In the genomic region with DNA sequence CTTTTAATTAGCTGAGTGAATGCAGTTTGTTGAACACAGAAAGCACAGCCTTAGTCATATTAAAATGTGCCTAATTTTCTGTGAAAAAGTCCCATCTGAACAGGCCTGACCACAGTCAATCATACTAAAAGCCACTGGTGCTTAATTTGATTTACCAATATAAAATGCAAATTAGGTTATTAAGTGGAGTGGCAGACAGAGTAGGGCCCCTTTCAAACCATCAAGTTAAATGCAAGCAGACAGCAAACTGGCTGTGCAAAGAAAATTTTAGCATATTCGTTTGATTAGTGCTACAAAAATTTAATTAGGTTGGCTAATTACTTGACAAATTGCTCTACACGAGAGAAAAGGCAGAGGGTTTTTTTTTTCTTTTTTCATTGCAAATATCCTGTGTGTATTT, we compare ENCODE assay signal across 23 cellular contexts.
A peak's percentile ranks its signal among the peaks of the same experiment; 100 is the strongest.
DNase-seq lines count a peak whose midpoint lies in the region; TF ChIP-seq lines count a peak whose summit lies in the region.
"Had no signal": no experiment of that assay in that cellular context is flagged by ENCODE, and none has a peak within 500 bp of the region (broad histone marks: within the 10 kb centered on the region; RNA-seq: fewer than 3 reads in every experiment).

No MANE protein-coding gene starts in this region.

- H3K4me3 ChIP-seq in BE2C (ENCODE audit: low read depth, low read length) (no peak overlapping the region), SK-N-SH (ENCODE audit: low read depth in 2 of 2, low read length in 1 of 2) (no peak overlapping the region), Caco-2 (ENCODE audit: low read depth, low read length) (no peak overlapping the region)
- H3K4me3 ChIP-seq: BLaER1, GM12878 had no signal

- no peak overlapping the region for H3K4me2 ChIP-seq in SK-N-SH
- H3K4me2 ChIP-seq: BLaER1 had no signal

- H3K4me1 ChIP-seq in BE2C (peaks cover 11% of the 10 kb centered on the region), SK-N-SH (ENCODE audit: control insufficient read depth in 1 of 2, insufficient read depth in 2 of 2, low read depth in 1 of 2, low read length in 1 of 2) (peaks cover 0 to 18% of the 10 kb centered on the region in 2 experiments; a peak in 1 of 4 replicates), Caco-2 (no peaks in the 10 kb centered on the region)
- H3K4me1 ChIP-seq: BLaER1 had no signal

- no peak for TF ChIP-seq CTCF in BE2C (IDR thresholded peaks at IDR 0.05; ENCODE audit: low read depth, low read length)
- no peak for TF ChIP-seq CTCF in SK-N-SH (IDR thresholded peaks at IDR 0.05)
- no peak for TF ChIP-seq CTCF in Caco-2 (IDR thresholded peaks at IDR 0.05; ENCODE audit: insufficient read depth in 1 of 2, low read depth in 1 of 2, low read length in 1 of 2, severe bottlenecking in 1 of 2, unreplicated experiment in 1 of 2)

- H3K9ac ChIP-seq in SK-N-SH = no peak overlapping the region
- H3K9ac ChIP-seq: BLaER1 had no signal

- H4K20me1 ChIP-seq in SK-N-SH (ENCODE audit: insufficient read depth) = no peaks in the 10 kb centered on the region
- H4K20me1 ChIP-seq: BLaER1 had no signal

- H3K4me1 Mint-ChIP-seq in Caco-2 (ENCODE audit: low read depth, unreplicated experiment) = no peaks in the 10 kb centered on the region
- H3K4me1 Mint-ChIP-seq: B cell; CD14-positive monocyte; CD4-positive, alpha-beta memory T cell; CD4-positive, CD25-positive, alpha-beta regulatory T cell; CD8-positive, alpha-beta memory T cell had no signal

- DNase-seq in BE2C (peak; percentile 12), NCI-H69 (lab: John Stamatoyannopoulos, UW) (peak; percentile 63), SK-N-SH (peak; percentile 2), left kidney (ENCODE audit: low read depth, low spot score) (peak; percentile 3), DMS79 (lab: John Stamatoyannopoulos, UW) (no peak), Caco-2 (no peak), AML-193 (lab: John Stamatoyannopoulos, UW) (no peak), activated gamma-delta T cell treated with Interleukin-2 at 50 U/mL for 16 hours (no peak)
- DNase-seq: 8988T; ACHN; C1 segment of cervical spinal cord; Calu3; CD4-positive, alpha-beta memory T cell; CD4-positive, CD25-positive, alpha-beta regulatory T cell; CD8-positive, alpha-beta memory T cell; COR-L47; DND-41; EL; GDM1 had no signal

- no peaks in the 10 kb centered on the region for H3K9me2 ChIP-seq in SK-N-SH

- H3K4me3 Mint-ChIP-seq in Caco-2 (ENCODE audit: unreplicated experiment) = no peak overlapping the region
- H3K4me3 Mint-ChIP-seq: B cell; CD14-positive monocyte; CD4-positive, alpha-beta memory T cell; CD4-positive, CD25-positive, alpha-beta regulatory T cell; CD8-positive, alpha-beta memory T cell had no signal

- POLR2A ChIA-PET in SK-N-SH (lab: Yijun Ruan, JAX) (interaction anchor here (1.1 kb wide), 1 partner anchor 105 kb away, joined by 3 read pairs; no protein-coding TSS in a partner anchor), Caco-2 (lab: Charles Lee) (no interaction called here)

- no peak overlapping the region for H3K27ac Mint-ChIP-seq in Caco-2 (ENCODE audit: unreplicated experiment)
- H3K27ac Mint-ChIP-seq: B cell; CD14-positive monocyte; CD4-positive, alpha-beta memory T cell; CD4-positive, CD25-positive, alpha-beta regulatory T cell; CD8-positive, alpha-beta memory T cell had no signal

- peak; percentile 26; the same call in 1 of the 2 replicates for TF ChIP-seq RAD21 in SK-N-SH (IDR thresholded peaks at IDR 0.05; ENCODE audit: low read length)

- no peaks in the 10 kb centered on the region for H3K36me3 ChIP-seq in BE2C
- peaks cover 0 to 4% of the 10 kb centered on the region in 2 experiments for H3K36me3 ChIP-seq in SK-N-SH (replicated peaks in 1 of 2; ENCODE audit: control insufficient read depth in 1 of 2, insufficient read depth in 2 of 2, low read length in 1 of 2)
- H3K36me3 ChIP-seq in Caco-2 (ENCODE audit: control insufficient read depth, insufficient read depth, low read length) = no peaks in the 10 kb centered on the region
- H3K36me3 ChIP-seq: BLaER1 had no signal

- CTCF ChIA-PET in SK-N-SH (lab: Yijun Ruan, JAX) (interaction anchor here (0.7 to 1.6 kb wide), 9 partner anchors 8 to 1253 kb away, joined by 3 to 7 read pairs (median 3); no protein-coding TSS in a partner anchor), Caco-2 (lab: Charles Lee) (no interaction called here)

- no TSS peak for BruUV-seq in Caco-2 (replicated peaks; lab: Mats Ljungman, UMichigan)

- 20% methylated on average over 2 of the region's 2 CpGs for WGBS in SK-N-SH (ENCODE audit: low lambda C conversion rate)

- H3K27me3 ChIP-seq in BE2C = no peaks in the 10 kb centered on the region
- H3K27me3 ChIP-seq in SK-N-SH (ENCODE audit: insufficient read depth) = no peaks in the 10 kb centered on the region
- H3K27me3 ChIP-seq in Caco-2 (replicated peaks; ENCODE audit: control insufficient read depth, insufficient read depth, low read length) = no peaks in the 10 kb centered on the region
- H3K27me3 ChIP-seq: BLaER1 had no signal

- H3K36me3 Mint-ChIP-seq in Caco-2 (ENCODE audit: insufficient read depth, unreplicated experiment) = no peaks in the 10 kb centered on the region
- H3K36me3 Mint-ChIP-seq: CD14-positive monocyte; CD4-positive, alpha-beta memory T cell; CD4-positive, CD25-positive, alpha-beta regulatory T cell; CD8-positive, alpha-beta memory T cell had no signal

- H3K9me3 ChIP-seq in BE2C (no peaks in the 10 kb centered on the region), SK-N-SH (no peaks in the 10 kb centered on the region), Caco-2 (no peaks in the 10 kb centered on the region)
- H3K9me3 ChIP-seq: BLaER1 had no signal

- intact Hi-C loops in Caco-2 (cut with micrococcal nuclease; ENCODE audit: unreplicated experiment) = no loop called here

- peak overlapping the region in 1 of 2 experiments; percentile 99; a peak in 2 of 4 replicates for H3K27ac ChIP-seq in SK-N-SH (ENCODE audit: low read depth in 2 of 2, low read length in 1 of 2)
- H3K27ac ChIP-seq: BLaER1 had no signal

- no peaks in the 10 kb centered on the region for H3K9me3 Mint-ChIP-seq in Caco-2 (ENCODE audit: unreplicated experiment)

- H2AFZ ChIP-seq in SK-N-SH (ENCODE audit: low read depth) = no peak overlapping the region; the same call in 1 of the 2 replicates

- TF ChIP-seq EP300 in SK-N-SH (IDR thresholded peaks at IDR 0.05; ENCODE audit: borderline replicate concordance in 1 of 2, low read depth in 1 of 2, low read length in 1 of 2) = peak; percentile 8 to 95; a peak in 2 of 4 replicates

- no peaks in the 10 kb centered on the region for H3K27me3 Mint-ChIP-seq in Caco-2 (ENCODE audit: insufficient read depth, unreplicated experiment)
- H3K27me3 Mint-ChIP-seq: B cell; CD4-positive, alpha-beta memory T cell; CD4-positive, CD25-positive, alpha-beta regulatory T cell; CD8-positive, alpha-beta memory T cell had no signal

- H3F3A ChIP-seq in SK-N-SH (replicated peaks; ENCODE audit: insufficient read depth) = peaks cover 3% of the 10 kb centered on the region

- H3K79me2 ChIP-seq in SK-N-SH (ENCODE audit: insufficient read depth) = no peaks in the 10 kb centered on the region

TF ChIP-seq in SK-N-SH, 30 proteins besides CTCF, POLR2A, EP300 and RAD21 (continues in another document):
- TF ChIP-seq USF1 (IDR thresholded peaks at IDR 0.05; ENCODE audit: borderline replicate concordance, low read depth) (no peak), FOXJ3 (CRISPR knock-in tag; IDR thresholded peaks at IDR 0.05) (no peak), SMC3 (IDR thresholded peaks at IDR 0.05; ENCODE audit: low read depth, low read length) (no peak), FOSL2 (IDR thresholded peaks at IDR 0.05; ENCODE audit: borderline replicate concordance, low read depth) (no peak), SIN3A (IDR thresholded peaks at IDR 0.05; ENCODE audit: borderline replicate concordance, low read depth, low read length) (no peak), TAF1 (IDR thresholded peaks at IDR 0.05; ENCODE audit: borderline replicate concordance, low read depth, low read length) (no peak), TEAD4 (IDR thresholded peaks at IDR 0.05; ENCODE audit: borderline replicate concordance, insufficient read depth) (no peak), MEF2A (IDR thresholded peaks at IDR 0.05; ENCODE audit: borderline replicate concordance, low read depth) (no peak), FOXM1 (IDR thresholded peaks at IDR 0.05; ENCODE audit: low read depth) (no peak), GATA2 (CRISPR knock-in tag; IDR thresholded peaks at IDR 0.05) (peak; percentile 74), NRF1 (IDR thresholded peaks at IDR 0.05; ENCODE audit: low read depth, low read length) (no peak), ZBTB33 (IDR thresholded peaks at IDR 0.05; ENCODE audit: borderline replicate concordance, low read depth) (no peak)
- TF ChIP-seq, protein P1, sequence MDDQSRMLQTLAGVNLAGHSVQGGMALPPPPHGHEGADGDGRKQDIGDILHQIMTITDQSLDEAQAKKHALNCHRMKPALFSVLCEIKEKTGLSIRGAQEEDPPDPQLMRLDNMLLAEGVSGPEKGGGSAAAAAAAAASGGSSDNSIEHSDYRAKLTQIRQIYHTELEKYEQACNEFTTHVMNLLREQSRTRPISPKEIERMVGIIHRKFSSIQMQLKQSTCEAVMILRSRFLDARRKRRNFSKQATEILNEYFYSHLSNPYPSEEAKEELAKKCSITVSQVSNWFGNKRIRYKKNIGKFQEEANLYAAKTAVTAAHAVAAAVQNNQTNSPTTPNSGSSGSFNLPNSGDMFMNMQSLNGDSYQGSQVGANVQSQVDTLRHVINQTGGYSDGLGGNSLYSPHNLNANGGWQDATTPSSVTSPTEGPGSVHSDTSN (IDR thresholded peaks at IDR 0.05) = no peak; the same call in 1 of the 2 replicates

Comparison
In these comparisons a context has a peak if more than half of its experiments do, and no peak if none do; other contexts are left out.
1. DNase-seq: peak in BE2C (single experiment), NCI-H69 (single experiment), SK-N-SH (single experiment) and left kidney (single experiment); none in DMS79 (single experiment), Caco-2 (0 of 2), AML-193 (0 of 2) and activated gamma-delta T cell treated with Interleukin-2 at 50 U/mL for 16 hours (single experiment).